9 cellular contexts compared by ENCODE assay signal in genomic region chr16:82653550-82654511, GRCh38. TPM values are rescaled to one million over a fixed set of nuclear protein-coding genes. Genes with fewer than 3 reads are reported as not detected.
A peak's percentile ranks its signal among the peaks of the same experiment; 100 is the strongest.
DNase-seq lines count a peak whose midpoint lies in the region; ATAC-seq and TF ChIP-seq lines count a peak whose summit lies in the region.
"Had no signal": no experiment of that assay in that cellular context is flagged by ENCODE, and none has a peak within 500 bp of the region (broad histone marks: within the 10 kb centered on the region; RNA-seq: fewer than 3 reads in every experiment).

No MANE protein-coding gene starts in this region.

- H3K27me3 ChIP-seq in Caco-2 (replicated peaks; ENCODE audit: control insufficient read depth, insufficient read depth, low read length), result no peaks in the 10 kb centered on the region

- peaks cover 6% of the 10 kb centered on the region; the same call in 1 of the 2 replicates for H3K9me3 ChIP-seq in Caco-2

- CTCF ChIA-PET in Caco-2 (lab: Charles Lee), result interaction anchor here (1.7 kb wide), 1 partner anchor 15 kb away, joined by 3 read pairs; no protein-coding TSS in a partner anchor

- POLR2A ChIA-PET in Caco-2 (lab: Charles Lee), result no interaction called here

- no TSS peak for BruUV-seq in Caco-2 (replicated peaks; lab: Mats Ljungman, UMichigan)

- H3K36me3 ChIP-seq in Caco-2 (ENCODE audit: control insufficient read depth, insufficient read depth, low read length), result no peaks in the 10 kb centered on the region

- peak overlapping the region; percentile 8 for H3K4me3 Mint-ChIP-seq in Caco-2 (ENCODE audit: unreplicated experiment)

- peak; percentile 67 for ATAC-seq in GM21423 (IDR thresholded peaks at IDR 0.05; ENCODE audit: unreplicated experiment)
- ATAC-seq: Panc1 had no signal

- peak; percentile 61 to 69 for DNase-seq in Caco-2
- DNase-seq in HS-5 (ENCODE audit: low read depth), result peak; percentile 79
- peak; percentile 36 to 53 for DNase-seq in activated CD4-positive, alpha-beta T cell treated with anti-CD3 and anti-CD28 coated beads, Interleukin-2, amount 50 U/mL, for 48 hours
- peak; percentile 87 for DNase-seq in fibroblast of the aortic adventitia (ENCODE audit: low read depth)
- peak; percentile 7 to 18 for DNase-seq in stimulated activated CD4-positive, alpha-beta T cell treated with anti-CD3 and anti-CD28 coated beads, Interleukin-1b, Interleukin-23, amount 100 ng/mL, for 4 hours (ENCODE audit: low read depth in 2 of 2)
- no peak for DNase-seq in nucleus accumbens (lab: John Stamatoyannopoulos, UW)
- DNase-seq in HUDEP-2 (lab: John Stamatoyannopoulos, UW; ENCODE audit: unreplicated experiment in 76 of 76), result no peak

- peak overlapping the region; percentile 66 for H3K27ac Mint-ChIP-seq in Caco-2 (ENCODE audit: unreplicated experiment)

- H3K27me3 Mint-ChIP-seq in Caco-2 (ENCODE audit: insufficient read depth, unreplicated experiment), result no peaks in the 10 kb centered on the region

- intact Hi-C loops in Caco-2 (cut with micrococcal nuclease; ENCODE audit: unreplicated experiment), result loop anchor here (5.0 kb wide), 1 partner anchor 488 kb away; no protein-coding TSS in a partner anchor

- H3K4me1 ChIP-seq in Caco-2, result peaks cover 49% of the 10 kb centered on the region

- H3K9me3 Mint-ChIP-seq in Caco-2 (ENCODE audit: unreplicated experiment), result peaks cover 19% of the 10 kb centered on the region

- H3K36me3 Mint-ChIP-seq in Caco-2 (ENCODE audit: insufficient read depth, unreplicated experiment), result no peaks in the 10 kb centered on the region

- TF ChIP-seq CTCF in Caco-2 (IDR thresholded peaks at IDR 0.05; ENCODE audit: insufficient read depth in 1 of 2, low read depth in 1 of 2, low read length in 1 of 2, severe bottlenecking in 1 of 2, unreplicated experiment in 1 of 2), result no peak
- no peak for TF ChIP-seq CTCF in fibroblast of the aortic adventitia (IDR thresholded peaks at IDR 0.05; ENCODE audit: insufficient read depth, low read length)

- H3K4me3 ChIP-seq in Caco-2 (ENCODE audit: low read depth, low read length), result no peak overlapping the region
- no peak overlapping the region for H3K4me3 ChIP-seq in fibroblast of the aortic adventitia (ENCODE audit: low read depth, low read length)

- H3K4me1 Mint-ChIP-seq in Caco-2 (ENCODE audit: low read depth, unreplicated experiment), result peaks cover 24% of the 10 kb centered on the region

RNA-seq across cellular contexts. Expression of gene CDH13, which starts 27.1 kb away (rescaled TPM):
- 2.2 and 3.5 TPM in 2 replicates for total RNA-seq in Caco-2 (2022)
- total RNA-seq in fibroblast of the aortic adventitia (ENCODE audit: low replicate concordance), result 55.7 and 58.0 TPM in 2 replicates

Comparison
In these comparisons a context has a peak if more than half of its experiments do, and no peak if none do; other contexts are left out.
1. DNase-seq: peak in Caco-2 (2 of 2), HS-5 (single experiment), activated CD4-positive, alpha-beta T cell treated with anti-CD3 and anti-CD28 coated beads, Interleukin-2, amount 50 U/mL, for 48 hours (2 of 2), fibroblast of the aortic adventitia (single experiment) and stimulated activated CD4-positive, alpha-beta T cell treated with anti-CD3 and anti-CD28 coated beads, Interleukin-1b, Interleukin-23, amount 100 ng/mL, for 4 hours (2 of 2); none in nucleus accumbens (0 of 56) and HUDEP-2 (0 of 76).
2. RNA of gene CDH13, which starts 27.1 kb away (total RNA-seq): 55.7 to 58.0 TPM in fibroblast of the aortic adventitia; 2.2 to 3.5 TPM in Caco-2; every median in the first group is over 10 times any median in the second.